8 cellular contexts compared by ENCODE assay signal in genomic region chrX:154021131-154021611, GRCh38. TPM values are rescaled to one million over a fixed set of nuclear protein-coding genes. Genes with fewer than 3 reads are reported as not detected.
DNase-seq lines count a peak whose midpoint lies in the region; ATAC-seq and TF ChIP-seq lines count a peak whose summit lies in the region.

No MANE protein-coding gene starts in this region.

- H3K4me3 ChIP-seq in CD4-positive, alpha-beta memory T cell (ENCODE audit: low read length in 2 of 2), result no peak overlapping the region
- H3K4me3 ChIP-seq in naive thymus-derived CD4-positive, alpha-beta T cell (ENCODE audit: low read length), result no peak overlapping the region
- H3K4me3 ChIP-seq in coronary artery, result no peak overlapping the region

- peaks cover 18% of the 10 kb centered on the region for H3K4me1 ChIP-seq in CD4-positive, alpha-beta memory T cell (ENCODE audit: insufficient read depth, low read length)
- H3K4me1 ChIP-seq in naive thymus-derived CD4-positive, alpha-beta T cell (ENCODE audit: control insufficient read depth in 2 of 2, insufficient read depth in 2 of 2, low read length in 2 of 2), result peaks cover 4 to 6% of the 10 kb centered on the region in 2 donors
- H3K4me1 ChIP-seq in H9 (ENCODE audit: insufficient read depth, low read length), result no peaks in the 10 kb centered on the region

- H3K9me3 Mint-ChIP-seq in CD4-positive, alpha-beta memory T cell, result peaks cover 0 to 2% (median 0%) of the 10 kb centered on the region in 8 donors
- H3K9me3 Mint-ChIP-seq in naive thymus-derived CD4-positive, alpha-beta T cell, result no peaks in the 10 kb centered on the region
- peaks cover 46 to 67% of the 10 kb centered on the region in 2 experiments for H3K9me3 Mint-ChIP-seq in H9

- no peaks in the 10 kb centered on the region for H3K9me3 ChIP-seq in CD4-positive, alpha-beta memory T cell (ENCODE audit: control insufficient read depth in 1 of 2, low read length in 2 of 2)
- no peaks in the 10 kb centered on the region for H3K9me3 ChIP-seq in naive thymus-derived CD4-positive, alpha-beta T cell (ENCODE audit: control insufficient read depth in 2 of 3, low read length in 3 of 3)
- H3K9me3 ChIP-seq in H9 (ENCODE audit: control insufficient read depth, low read depth, low read length), result no peaks in the 10 kb centered on the region

- H3K27me3 ChIP-seq in CD4-positive, alpha-beta memory T cell (ENCODE audit: insufficient read depth, low read length), result no peaks in the 10 kb centered on the region
- H3K27me3 ChIP-seq in naive thymus-derived CD4-positive, alpha-beta T cell (ENCODE audit: control insufficient read depth in 2 of 2, insufficient read depth in 2 of 2, low read length in 2 of 2), result no peaks in the 10 kb centered on the region
- H3K27me3 ChIP-seq in H9 (ENCODE audit: insufficient read depth, low read length), result no peaks in the 10 kb centered on the region

- CTCF ChIA-PET in CD4-positive, alpha-beta memory T cell (lab: Charles Lee; ENCODE audit: partially characterized antibody), result no interaction called here
- CTCF ChIA-PET in naive thymus-derived CD4-positive, alpha-beta T cell (lab: Charles Lee), result interaction anchor here (0.7 kb wide), 1 partner anchor 259 kb away, joined by 4 read pairs; no protein-coding TSS in a partner anchor

- H3K79me1 ChIP-seq in H9 (ENCODE audit: insufficient read depth, low read depth, low read length, poor library complexity, severe bottlenecking), result no peaks in the 10 kb centered on the region

- peaks cover 9% of the 10 kb centered on the region for H3K23me2 ChIP-seq in H9 (ENCODE audit: insufficient read length, low read depth, low read length, poor library complexity, severe bottlenecking)

- H3K56ac ChIP-seq in H9 (ENCODE audit: insufficient read length, low read depth, low read length), result no peak overlapping the region

- WGBS in H9 (ENCODE audit: extremely low coverage, insufficient read length, low lambda C conversion rate), result no CpG with 5 or more reads among the region's 11 CpGs

- peak overlapping the region; percentile 48 to 95 (median 94) for H3K27ac Mint-ChIP-seq in CD4-positive, alpha-beta memory T cell
- H3K27ac Mint-ChIP-seq in naive thymus-derived CD4-positive, alpha-beta T cell, result peak overlapping the region in 5 of 9 donors; percentile 21 to 92 (median 58)
- H3K27ac Mint-ChIP-seq in H9, result no peak overlapping the region; a peak in 2 of 7 replicates

- TF ChIP-seq CTCF in coronary artery (IDR thresholded peaks at IDR 0.05) (no peak), H9 (conservative IDR thresholded peaks at IDR 0.05) (no peak)

- no peak overlapping the region for H3K14ac ChIP-seq in H9 (ENCODE audit: insufficient read depth, low read length)

- H3K18ac ChIP-seq in H9 (ENCODE audit: insufficient read length, low read depth, low read length), result no peak overlapping the region

- H3K27me3 Mint-ChIP-seq in CD4-positive, alpha-beta memory T cell, result no peaks in the 10 kb centered on the region
- H3K27me3 Mint-ChIP-seq in naive thymus-derived CD4-positive, alpha-beta T cell, result no peaks in the 10 kb centered on the region
- no peaks in the 10 kb centered on the region for H3K27me3 Mint-ChIP-seq in H9 (ENCODE audit: low read depth)

- DNase-seq in CD4-positive, alpha-beta memory T cell, result peak in 1 of 5 donors; percentile 55
- DNase-seq in LHCN-M2 (ENCODE audit: low read depth) (peak; percentile 66), astrocyte of the hippocampus (ENCODE audit: low read depth, low spot score) (peak; percentile 71), GM19238 (ENCODE audit: insufficient read length, low spot score) (no peak), coronary artery (ENCODE audit: low spot score) (no peak), H9 (no peak)
- DNase-seq in naive thymus-derived CD4-positive, alpha-beta T cell, result no peak

- peaks cover 2% of the 10 kb centered on the region for H4K20me1 ChIP-seq in H9 (ENCODE audit: control insufficient read depth, insufficient read depth, insufficient read length)

- no peak overlapping the region for H4K91ac ChIP-seq in H9 (ENCODE audit: insufficient read length, low read depth, low read length)

- H3K23ac ChIP-seq in H9 (ENCODE audit: insufficient read length, low read depth, low read length), result no peak overlapping the region

- no peak overlapping the region for H2BK5ac ChIP-seq in H9 (ENCODE audit: insufficient read length, low read length)

- no peak overlapping the region for H3K4me2 ChIP-seq in H9 (ENCODE audit: insufficient read depth, insufficient read length, low read length)

- H3K4me3 Mint-ChIP-seq in CD4-positive, alpha-beta memory T cell, result peak overlapping the region in 4 of 8 donors; percentile 15 to 89 (median 29)
- H3K4me3 Mint-ChIP-seq in naive thymus-derived CD4-positive, alpha-beta T cell, result peak overlapping the region in 4 of 10 donors; percentile 16 to 93 (median 87)
- no peak overlapping the region for H3K4me3 Mint-ChIP-seq in H9

- peaks cover 0 to 10% of the 10 kb centered on the region in 2 donors for H3K36me3 Mint-ChIP-seq in CD4-positive, alpha-beta memory T cell
- peaks cover 0 to 7% (median 0%) of the 10 kb centered on the region in 5 donors for H3K36me3 Mint-ChIP-seq in naive thymus-derived CD4-positive, alpha-beta T cell
- H3K36me3 Mint-ChIP-seq in H9 (ENCODE audit: insufficient read depth in 1 of 3, low read depth in 3 of 3), result peaks cover 5 to 23% (median 7%) of the 10 kb centered on the region in 3 experiments; a peak in 5 of 7 replicates

- no peak overlapping the region for H2BK15ac ChIP-seq in H9 (ENCODE audit: low read depth, low read length)

- no peak overlapping the region for H3K9ac ChIP-seq in H9 (ENCODE audit: extremely low read depth, insufficient read length, low read length)

- H3K4me1 Mint-ChIP-seq in CD4-positive, alpha-beta memory T cell, result peaks cover 3 to 22% (median 13%) of the 10 kb centered on the region in 4 donors
- H3K4me1 Mint-ChIP-seq in naive thymus-derived CD4-positive, alpha-beta T cell, result peaks cover 0 to 11% (median 6%) of the 10 kb centered on the region in 7 donors
- H3K4me1 Mint-ChIP-seq in H9, result peaks cover 17 to 24% of the 10 kb centered on the region in 2 experiments

- H3T11ph ChIP-seq in H9 (ENCODE audit: low read length), result no peak overlapping the region

- intact Hi-C loops in CD4-positive, alpha-beta memory T cell (cut with micrococcal nuclease), result loop anchor here (2.0 to 10.0 kb wide), 2 partner anchors 48 to 74 kb away; partner anchors contain the start of genes MECP2 and TMEM187
- intact Hi-C loops in naive thymus-derived CD4-positive, alpha-beta T cell (cut with micrococcal nuclease), result loop anchor here in 1 of 2 donors (2.0 to 5.0 kb wide), 2 partner anchors 48 to 76 kb away; partner anchors contain the start of genes MECP2 and TMEM187

- H2BK20ac ChIP-seq in H9 (ENCODE audit: low read depth, low read length, poor library complexity, severe bottlenecking), result no peak overlapping the region

- H3K36me3 ChIP-seq in CD4-positive, alpha-beta memory T cell (ENCODE audit: insufficient read depth, low read length), result peaks cover 5% of the 10 kb centered on the region
- H3K36me3 ChIP-seq in naive thymus-derived CD4-positive, alpha-beta T cell (ENCODE audit: control insufficient read depth in 2 of 3, insufficient read depth in 3 of 3, low read length in 3 of 3), result peaks cover 0 to 12% (median 0%) of the 10 kb centered on the region in 3 experiments

- H2AFZ ChIP-seq in H9 (ENCODE audit: low read length), result no peak overlapping the region

- POLR2A ChIA-PET in CD4-positive, alpha-beta memory T cell (lab: Charles Lee; ENCODE audit: partially characterized antibody), result interaction anchor here (1.4 to 4.5 kb wide), 6 partner anchors 36 to 115 kb away, joined by 3 to 61 read pairs (median 6); partner anchors contain the start of genes HCFC1, NAA10 and TMEM187
- POLR2A ChIA-PET in naive thymus-derived CD4-positive, alpha-beta T cell (lab: Charles Lee), result interaction anchor here (1.8 to 2.8 kb wide), 3 partner anchors 21 to 53 kb away, joined by 4 to 10 read pairs (median 7); no protein-coding TSS in a partner anchor

- H2BK120ac ChIP-seq in H9 (ENCODE audit: low read depth, low read length, poor library complexity, severe bottlenecking), result no peak overlapping the region

- H3K79me2 ChIP-seq in H9 (ENCODE audit: insufficient read depth, low read length), result no peaks in the 10 kb centered on the region

- H2AK5ac ChIP-seq in H9 (ENCODE audit: insufficient read length, low read length), result no peak overlapping the region

- H4K8ac ChIP-seq in H9 (replicated peaks; ENCODE audit: insufficient read length, low read depth, low read length), result no peak overlapping the region

- no peak overlapping the region for H2BK12ac ChIP-seq in H9 (ENCODE audit: insufficient read length, low read depth, low read length)

- H3K27ac ChIP-seq in CD4-positive, alpha-beta memory T cell (ENCODE audit: low read depth, low read length), result peak overlapping the region; percentile 78
- H3K27ac ChIP-seq in naive thymus-derived CD4-positive, alpha-beta T cell (ENCODE audit: low read depth, low read length), result peak overlapping the region; percentile 85
- peak overlapping the region in 1 of 2 donors; percentile 86 for H3K27ac ChIP-seq in coronary artery
- H3K27ac ChIP-seq in H9 (ENCODE audit: insufficient read length, low read depth, low read length), result no peak overlapping the region

- ATAC-seq in naive thymus-derived CD4-positive, alpha-beta T cell, result peak; percentile 29
- no peak for ATAC-seq in HG03135 (IDR thresholded peaks at IDR 0.05; ENCODE audit: unreplicated experiment)

- H3K4ac ChIP-seq in H9 (ENCODE audit: low read depth, low read length), result no peak overlapping the region

- no peak overlapping the region for H4K5ac ChIP-seq in H9 (ENCODE audit: insufficient read length, low read depth, low read length)

RNA-seq across cellular contexts. Expression of gene IRAK1, which starts 1.5 kb away (rescaled TPM):
- 10 to 100 TPM; 66.9 to 74.5 TPM for total RNA-seq in CD4-positive, alpha-beta memory T cell
- 10 to 100 TPM; 38.1 to 64.5 TPM for polyA plus RNA-seq in CD4-positive, alpha-beta memory T cell
- 135 and 149 TPM in 2 replicates for total RNA-seq in LHCN-M2 (2014; rRNA removed)
- 150 TPM for polyA plus RNA-seq in LHCN-M2 (2012)
- total RNA-seq in naive thymus-derived CD4-positive, alpha-beta T cell, result 100 to 1,000 TPM in 2 of 5 experiments, 10 to 100 TPM in 3; 50.6 to 120 (median 61.6) TPM
- polyA plus RNA-seq in naive thymus-derived CD4-positive, alpha-beta T cell, result 10 to 100 TPM; 20.0 to 47.2 TPM
- 85.3 and 98.4 TPM in 2 replicates for total RNA-seq in H9 (2021)

RNA-seq across cellular contexts. Expression of gene TMEM187, which starts 48.6 kb away (rescaled TPM):
- 10 to 100 TPM; 12.8 to 14.9 TPM for total RNA-seq in CD4-positive, alpha-beta memory T cell
- polyA plus RNA-seq in CD4-positive, alpha-beta memory T cell, result 10 to 100 TPM; 10.4 to 23.8 TPM
- total RNA-seq in LHCN-M2 (2014; rRNA removed), result 8.9 and 9.0 TPM in 2 replicates
- 8.8 TPM for polyA plus RNA-seq in LHCN-M2 (2012)
- 10 to 100 TPM in 2 of 5 experiments, 1 to 10 TPM in 3; 1.4 to 13.4 (median 7.1) TPM for total RNA-seq in naive thymus-derived CD4-positive, alpha-beta T cell
- 10 to 100 TPM in 1 of 2 donors, 1 to 10 TPM in 1; 10.0 to 22.7 TPM for polyA plus RNA-seq in naive thymus-derived CD4-positive, alpha-beta T cell
- total RNA-seq in H9 (2021), result 1.9 and 2.7 TPM in 2 replicates

RNA-seq across cellular contexts. Expression of gene HCFC1, which starts 49.6 kb away (rescaled TPM):
- 10 to 100 TPM; 52.6 to 53.4 TPM for total RNA-seq in CD4-positive, alpha-beta memory T cell
- 10 to 100 TPM in 1 of 2 donors, 1 to 10 TPM in 1; 1.6 to 14.9 TPM for polyA plus RNA-seq in CD4-positive, alpha-beta memory T cell
- 36.8 and 37.4 TPM in 2 replicates for total RNA-seq in LHCN-M2 (2014; rRNA removed)
- 20.8 TPM for polyA plus RNA-seq in LHCN-M2 (2012)
- total RNA-seq in naive thymus-derived CD4-positive, alpha-beta T cell, result 100 to 1,000 TPM in 1 of 5 experiments, 10 to 100 TPM in 4; 52.3 to 106 (median 67.2) TPM
- polyA plus RNA-seq in naive thymus-derived CD4-positive, alpha-beta T cell, result 10 to 100 TPM in 1 of 2 donors, 1 to 10 TPM in 1; 6.6 to 15.0 TPM
- 137 and 144 TPM in 2 replicates for total RNA-seq in H9 (2021)

Comparison
In these comparisons a context has a peak if more than half of its experiments do, and no peak if none do; other contexts are left out.
1. DNase-seq: peak in LHCN-M2 (single experiment) and astrocyte of the hippocampus (single experiment); none in naive thymus-derived CD4-positive, alpha-beta T cell (0 of 9), GM19238 (single experiment), coronary artery (single experiment) and H9 (single experiment).
2. H3K27ac Mint-ChIP-seq: peak in CD4-positive, alpha-beta memory T cell (7 of 7) and naive thymus-derived CD4-positive, alpha-beta T cell (5 of 9); none in H9 (0 of 3).